In the genomic region with DNA sequence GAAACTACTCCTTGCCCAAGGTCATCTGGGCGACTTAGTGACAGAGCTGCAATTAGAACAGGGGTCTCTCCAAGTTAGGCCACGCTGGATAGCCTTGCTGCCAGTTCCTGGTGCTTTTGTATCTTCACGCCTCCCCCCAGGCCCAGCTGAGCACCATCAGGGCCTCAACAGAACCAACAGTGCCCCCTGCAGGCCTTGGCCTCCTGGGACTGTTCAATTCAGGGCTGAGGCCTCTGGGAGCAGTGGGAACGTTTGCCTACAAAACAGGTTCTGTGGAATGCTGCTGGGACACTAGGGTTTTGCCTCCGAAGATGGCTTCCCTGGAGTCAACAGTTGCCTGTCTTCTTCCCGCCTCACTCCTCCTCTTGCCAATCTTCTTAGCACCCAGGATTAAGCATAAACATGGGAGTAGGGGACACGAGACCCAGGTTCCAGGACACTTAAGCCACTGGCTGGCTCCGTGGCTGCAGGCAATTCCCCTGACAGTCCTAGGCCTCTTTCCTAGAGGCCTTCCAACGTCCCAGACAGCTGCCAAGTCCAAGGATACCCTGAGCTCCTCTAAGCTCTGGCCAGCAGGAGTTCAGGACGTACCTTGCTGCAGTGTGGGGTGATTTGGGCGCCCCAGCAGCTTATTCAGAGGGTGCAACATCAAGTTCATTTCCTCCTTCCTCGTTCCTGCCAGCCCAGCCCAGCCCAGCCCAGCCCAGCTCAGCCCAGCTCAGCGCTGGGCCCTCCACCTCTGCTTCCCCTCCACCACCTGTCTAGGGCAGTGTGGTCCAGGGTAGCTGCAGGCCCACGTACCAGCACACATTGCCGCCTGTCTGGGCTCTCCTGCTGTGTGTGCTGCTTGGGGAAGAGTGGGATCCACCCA, we compare ENCODE assay signal across 8 cellular contexts.
DNase-seq lines count a peak whose midpoint lies in the region; ATAC-seq and TF ChIP-seq lines count a peak whose summit lies in the region.

No MANE protein-coding gene starts in this region.

- WGBS in adrenal gland, 4 donors: 60 to 73% (median 68%) methylated on average over 9 to 15 of the region's 15 CpGs

- H3K27ac Mint-ChIP-seq in CD14-positive monocyte: no peak overlapping the region

- H3K9me3 Mint-ChIP-seq in CD14-positive monocyte: peaks cover 0 to 3% (median 0%) of the 10 kb centered on the region in 7 donors

- DNase-seq in CD14-positive monocyte (ENCODE audit: low spot score) (peak; percentile 34), HFF-Myc (ENCODE audit: extremely low read depth, low read depth) (no peak), SHP77 (lab: John Stamatoyannopoulos, UW) (peak; percentile 79 to 87), adrenal gland (peak; percentile 32 to 74 (median 63)), kidney epithelial cell (ENCODE audit: low read depth) (no peak), DMS114 treated with DMSO at 0.1 percent for 48 hours (lab: John Stamatoyannopoulos, UW; ENCODE audit: unreplicated experiment) (no peak)
- DNase-seq in stimulated activated CD4-positive, alpha-beta T cell treated with anti-CD3 and anti-CD28 coated beads, TNF-alpha, amount 100 ng/mL, for 1 hour (ENCODE audit: low read depth in 3 of 3, low spot score in 1 of 3): peak in 2 of 3 donors; percentile 15 to 31

- ATAC-seq in GM19397 (IDR thresholded peaks at IDR 0.05; ENCODE audit: unreplicated experiment): no peak

- no peak overlapping the region for H3K27ac ChIP-seq in adrenal gland

- TF ChIP-seq POLR2A in adrenal gland (IDR thresholded peaks at IDR 0.05): no peak

- H3K27me3 Mint-ChIP-seq in CD14-positive monocyte (ENCODE audit: low read depth in 3 of 3): peaks cover 3 to 12% (median 8%) of the 10 kb centered on the region in 3 donors

- H3K4me1 ChIP-seq in adrenal gland (replicated peaks in 1 of 2): peaks cover 7 to 8% of the 10 kb centered on the region in 2 donors

- H3K27me3 ChIP-seq in adrenal gland: peaks cover 6% of the 10 kb centered on the region
- H3K27me3 ChIP-seq in kidney epithelial cell (ENCODE audit: control insufficient read depth, insufficient read depth, low read length): peaks cover 14% of the 10 kb centered on the region

- H3K36me3 Mint-ChIP-seq in CD14-positive monocyte: peaks cover 0 to 2% of the 10 kb centered on the region in 2 donors

- no peak overlapping the region for H3K4me3 Mint-ChIP-seq in CD14-positive monocyte

- no peaks in the 10 kb centered on the region for H3K9me3 ChIP-seq in adrenal gland (replicated peaks in 1 of 3)

- peaks cover 11% of the 10 kb centered on the region for H3K4me1 Mint-ChIP-seq in CD14-positive monocyte

- H3K4me3 ChIP-seq in HFF-Myc (replicated peaks; ENCODE audit: low read depth, low read length): no peak overlapping the region
- no peak overlapping the region for H3K4me3 ChIP-seq in adrenal gland
- no peak overlapping the region for H3K4me3 ChIP-seq in kidney epithelial cell (ENCODE audit: low read depth, low read length)

- TF ChIP-seq CTCF in CD14-positive monocyte (IDR thresholded peaks at IDR 0.05) (peak; percentile 58), HFF-Myc (IDR thresholded peaks at IDR 0.05; ENCODE audit: low read depth, low read length, missing control alignments) (peak; percentile 35), adrenal gland (IDR thresholded peaks at IDR 0.05) (peak; percentile 31 to 55 (median 48)), kidney epithelial cell (IDR thresholded peaks at IDR 0.05; ENCODE audit: insufficient read depth, low read length, poor library complexity, severe bottlenecking) (peak; percentile 28)

- intact Hi-C loops in CD14-positive monocyte (cut with micrococcal nuclease) (loop anchor here in 1 of 2 donors (5.0 to 10.0 kb wide), 2 partner anchors 322 to 530 kb away; no protein-coding TSS in a partner anchor), adrenal gland (cut with DNase I) (loop anchor here in 1 of 2 donors (10.0 kb wide), 1 partner anchor 522 kb away; no protein-coding TSS in a partner anchor)

- H3K36me3 ChIP-seq in adrenal gland (replicated peaks in 1 of 2): no peaks in the 10 kb centered on the region
- no peaks in the 10 kb centered on the region for H3K36me3 ChIP-seq in kidney epithelial cell (ENCODE audit: control insufficient read depth, insufficient read depth, low read length)

Comparison
In these comparisons a context has a peak if more than half of its experiments do, and no peak if none do; other contexts are left out.
1. DNase-seq: peak in CD14-positive monocyte (single experiment), SHP77 (2 of 2), adrenal gland (7 of 7) and stimulated activated CD4-positive, alpha-beta T cell treated with anti-CD3 and anti-CD28 coated beads, TNF-alpha, amount 100 ng/mL, for 1 hour (2 of 3); none in HFF-Myc (single experiment), kidney epithelial cell (single experiment) and DMS114 treated with DMSO at 0.1 percent for 48 hours (single experiment).
2. Peak in every context shown above with its lines, with median percentiles within 50 percentile points of each other: CTCF ChIP-seq.